Comparison of ENCODE assay signal across 8 cellular contexts in the genomic region with DNA sequence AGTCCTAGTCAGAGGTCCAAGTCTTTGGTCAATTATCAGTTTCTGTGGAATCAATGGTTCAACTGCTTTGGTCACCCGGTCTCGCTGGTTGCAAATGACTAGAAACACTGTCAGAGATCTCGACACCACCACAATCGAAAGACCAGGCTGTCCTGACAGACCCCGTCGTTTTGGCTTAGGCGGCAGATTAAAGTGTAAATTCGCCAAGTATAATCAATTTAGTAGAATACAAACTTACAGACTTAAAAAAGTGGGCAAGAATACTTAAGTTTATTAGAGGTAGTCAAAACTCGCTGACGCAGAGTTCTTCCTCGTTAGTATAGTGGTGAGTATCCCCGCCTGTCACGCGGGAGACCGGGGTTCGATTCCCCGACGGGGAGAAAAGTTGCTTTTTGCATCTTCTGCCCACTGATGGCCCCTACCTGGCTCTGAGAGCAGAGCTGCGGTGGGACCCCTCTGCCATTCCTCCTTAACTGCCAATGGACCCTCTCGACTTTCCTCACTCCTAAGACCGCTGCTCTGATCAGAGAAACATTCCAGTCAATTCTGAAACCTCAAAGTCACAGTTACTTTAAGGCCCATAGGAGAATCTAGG. TPM values are rescaled to one million over a fixed set of nuclear protein-coding genes. Genes with fewer than 3 reads are reported as not detected.
DNase-seq lines count a peak whose midpoint lies in the region; ATAC-seq and TF ChIP-seq lines count a peak whose summit lies in the region.

No MANE protein-coding gene starts in this region.

- no peak overlapping the region for H4K8ac ChIP-seq in trophoblast cell (ENCODE audit: low read depth, low read length)

- H3K27me3 ChIP-seq in trophoblast cell (ENCODE audit: insufficient read depth, low read length): no peaks in the 10 kb centered on the region

- no peak overlapping the region for H3K14ac ChIP-seq in trophoblast cell (ENCODE audit: low read length)

- H3K4me1 Mint-ChIP-seq in glutamatergic neuron (ENCODE audit: low read depth, unreplicated experiment) (no peaks in the 10 kb centered on the region), type B pancreatic cell (ENCODE audit: unreplicated experiment) (peaks cover 7% of the 10 kb centered on the region)

- DNase-seq in AG08395 (ENCODE audit: low spot score) (peak; percentile 44), KBM-7 (peak; percentile 85), SK-N-DZ (ENCODE audit: low spot score) (peak; percentile 62), glutamatergic neuron (peak; percentile 73), trophoblast cell (peak; percentile 26 to 90), type B pancreatic cell (ENCODE audit: extremely low spot score, unreplicated experiment) (peak; percentile 82)
- peak; percentile 62 to 80 (median 69) for DNase-seq in activated naive CD4-positive, alpha-beta T cell (lab: John Stamatoyannopoulos, UW)

- H3K4me3 ChIP-seq in trophoblast cell (ENCODE audit: low read depth, low read length): peak overlapping the region; percentile 69

- H4K91ac ChIP-seq in trophoblast cell (ENCODE audit: low read depth, low read length): no peak overlapping the region

- H3K27me3 Mint-ChIP-seq in glutamatergic neuron (ENCODE audit: unreplicated experiment): peaks cover 15% of the 10 kb centered on the region
- peaks cover 61% of the 10 kb centered on the region for H3K27me3 Mint-ChIP-seq in type B pancreatic cell

- H2BK120ac ChIP-seq in trophoblast cell (ENCODE audit: insufficient read depth, low read length, poor library complexity): no peak overlapping the region

- no peaks in the 10 kb centered on the region for H3K36me3 ChIP-seq in trophoblast cell (ENCODE audit: control insufficient read depth in 1 of 2, insufficient read depth in 2 of 2, low read length in 2 of 2)

- H3K9ac ChIP-seq in trophoblast cell (ENCODE audit: low read length): no peak overlapping the region

- peak overlapping the region; percentile 37 for H2AFZ ChIP-seq in trophoblast cell (ENCODE audit: insufficient read depth, low read length, poor library complexity)

- in situ Hi-C loops in KBM-7 (cut with MboI; ENCODE audit: low pct_unique_long_range_greater_than_20kb, low sequenced_read_pairs): no loop called here

- H2AK5ac ChIP-seq in trophoblast cell (ENCODE audit: low read length): no peak overlapping the region

- H3K4me3 Mint-ChIP-seq in glutamatergic neuron (ENCODE audit: unreplicated experiment) (peak overlapping the region; percentile 90), type B pancreatic cell (peak overlapping the region; percentile 95)

- WGBS in trophoblast cell (ENCODE audit: extremely low coverage, insufficient coverage, insufficient read length): no CpG with 5 or more reads among the region's 21 CpGs

- peak overlapping the region; percentile 60 for H3K27ac Mint-ChIP-seq in glutamatergic neuron (ENCODE audit: unreplicated experiment)
- H3K27ac Mint-ChIP-seq in type B pancreatic cell: peak overlapping the region; percentile 92

- H3K4me2 ChIP-seq in trophoblast cell (ENCODE audit: low read length): peak overlapping the region; percentile 74

- H3K9me3 Mint-ChIP-seq in glutamatergic neuron (ENCODE audit: unreplicated experiment) (peaks cover 17% of the 10 kb centered on the region), type B pancreatic cell (no peaks in the 10 kb centered on the region)

- no peaks in the 10 kb centered on the region for H3K9me3 ChIP-seq in trophoblast cell (ENCODE audit: insufficient read depth, low read depth, low read length)

- H3K23ac ChIP-seq in trophoblast cell (ENCODE audit: low read length): no peak overlapping the region

- no peak overlapping the region for H4K12ac ChIP-seq in trophoblast cell (ENCODE audit: low read depth, low read length)

- H3K36me3 Mint-ChIP-seq in glutamatergic neuron (ENCODE audit: unreplicated experiment) (no peaks in the 10 kb centered on the region), type B pancreatic cell (no peaks in the 10 kb centered on the region)

- H3K79me2 ChIP-seq in trophoblast cell (ENCODE audit: control insufficient read depth, insufficient read depth, low read length, poor library complexity): peaks cover 1% of the 10 kb centered on the region

- no peak overlapping the region for H3K27ac ChIP-seq in trophoblast cell (ENCODE audit: low read depth, low read length)

- peak; percentile 19 for ATAC-seq in GM19043 (IDR thresholded peaks at IDR 0.05; ENCODE audit: low read depth, unreplicated experiment)

- H3K4ac ChIP-seq in trophoblast cell (ENCODE audit: low read depth, low read length): no peak overlapping the region

- H3K4me1 ChIP-seq in trophoblast cell (ENCODE audit: control insufficient read depth in 1 of 2, insufficient read depth in 2 of 2, low read length in 2 of 2): no peaks in the 10 kb centered on the region

- no peak overlapping the region for H3K18ac ChIP-seq in trophoblast cell (ENCODE audit: low read length)

- H2BK12ac ChIP-seq in trophoblast cell (ENCODE audit: low read length): no peak overlapping the region

- TF ChIP-seq CTCF in glutamatergic neuron (IDR thresholded peaks at IDR 0.05; ENCODE audit: partially characterized antibody, unreplicated experiment): no peak
- TF ChIP-seq CTCF in type B pancreatic cell (conservative IDR thresholded peaks at IDR 0.05): no peak

- peaks cover 2% of the 10 kb centered on the region for H3K79me1 ChIP-seq in trophoblast cell (ENCODE audit: low read length)

- H2BK5ac ChIP-seq in trophoblast cell (ENCODE audit: low read depth, low read length, poor library complexity): no peak overlapping the region

RNA-seq across cellular contexts. Expression of a gene that starts 30.6 kb away (rescaled TPM):
- 8.6 and 11.1 TPM in 2 replicates for polyA plus RNA-seq in SK-N-DZ (2014; cell fraction: cytosol; rRNA removed)
- 7.1 and 9.7 TPM in 2 replicates for polyA plus RNA-seq in SK-N-DZ (2014; cell fraction: nucleus; rRNA removed)
- total RNA-seq in glutamatergic neuron (ENCODE audit: unreplicated experiment) (10.8 TPM), type B pancreatic cell (ENCODE audit: low replicate concordance) (9.9 and 14.5 TPM in 2 replicates)
- 6.0 and 6.4 TPM in 2 replicates for polyA plus RNA-seq in trophoblast cell (2013)
